In the genomic region with DNA sequence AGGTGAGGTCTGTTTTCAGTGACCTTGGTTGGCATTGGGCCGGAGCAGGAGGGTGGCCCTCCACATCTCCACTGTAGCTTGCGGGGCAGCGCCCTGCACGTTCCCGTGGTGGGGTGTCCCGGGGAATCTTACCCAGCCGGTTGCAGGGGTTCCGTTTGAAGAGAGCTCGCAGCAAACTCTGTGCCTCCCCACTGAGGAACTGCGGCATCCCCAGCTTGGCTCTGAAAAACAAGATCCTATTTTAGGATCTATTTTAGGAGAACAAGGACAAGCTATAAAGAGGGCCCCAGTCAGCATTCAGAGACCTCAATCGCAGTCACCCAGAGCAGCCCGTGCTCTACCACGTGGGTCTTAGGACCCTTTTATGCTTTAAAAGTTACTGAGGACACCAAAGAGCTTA, we compare ENCODE assay signal across 11 cellular contexts.
DNase-seq lines count a peak whose midpoint lies in the region; ATAC-seq and TF ChIP-seq lines count a peak whose summit lies in the region.
"Had no signal": no experiment of that assay in that cellular context is flagged by ENCODE, and none has a peak within 500 bp of the region (broad histone marks: within the 10 kb centered on the region; RNA-seq: fewer than 3 reads in every experiment).

No MANE protein-coding gene starts in this region.

- peaks cover 11% of the 10 kb centered on the region for H3K36me3 Mint-ChIP-seq in CD4-positive, CD25-positive, alpha-beta regulatory T cell
- H3K36me3 Mint-ChIP-seq in progenitor cell of endocrine pancreas (ENCODE audit: insufficient read depth) = peaks cover 18% of the 10 kb centered on the region

- TF ChIP-seq POLR2A in gastroesophageal sphincter (IDR thresholded peaks at IDR 0.05) = no peak

- H3K4me1 ChIP-seq in CD4-positive, CD25-positive, alpha-beta regulatory T cell (ENCODE audit: control insufficient read depth, insufficient read depth, low read length, poor library complexity, severe bottlenecking) = peaks cover 23% of the 10 kb centered on the region
- no peaks in the 10 kb centered on the region for H3K4me1 ChIP-seq in gastroesophageal sphincter

- CTCF ChIA-PET in RWPE1 (lab: Yijun Ruan, JAX) (interaction anchor here (0.6 kb wide), 2 partner anchors 176 to 975 kb away, joined by 3 read pairs; no protein-coding TSS in a partner anchor), HEK293T (lab: Yijun Ruan, JAX) (no interaction called here)

- H3K9me3 ChIP-seq in CD4-positive, CD25-positive, alpha-beta regulatory T cell (ENCODE audit: control insufficient read depth in 2 of 2, low read length in 2 of 2) = no peaks in the 10 kb centered on the region
- H3K9me3 ChIP-seq in gastroesophageal sphincter = no peaks in the 10 kb centered on the region

- H3K27ac Mint-ChIP-seq in CD4-positive, CD25-positive, alpha-beta regulatory T cell = peak overlapping the region; percentile 92 to 100 (median 96)
- H3K27ac Mint-ChIP-seq in progenitor cell of endocrine pancreas = no peak overlapping the region
- H3K27ac Mint-ChIP-seq: mesothelial cell of epicardium had no signal

- no peak for TF ChIP-seq CTCF in RWPE1 (conservative IDR thresholded peaks at IDR 0.05; ENCODE audit: low read depth)
- no peak for TF ChIP-seq CTCF in gastroesophageal sphincter (IDR thresholded peaks at IDR 0.05)
- TF ChIP-seq CTCF in progenitor cell of endocrine pancreas (IDR thresholded peaks at IDR 0.05; ENCODE audit: unreplicated experiment) = no peak

- ATAC-seq in CD4-positive, CD25-positive, alpha-beta regulatory T cell (ENCODE audit: low read depth in 2 of 2) = no peak
- ATAC-seq in gastroesophageal sphincter (no peak), sciatic nerve (peak; percentile 34)

- no peaks in the 10 kb centered on the region for H3K36me3 ChIP-seq in CD4-positive, CD25-positive, alpha-beta regulatory T cell (ENCODE audit: control insufficient read depth, insufficient read depth, low read length)
- peaks cover 0 to 79% of the 10 kb centered on the region in 2 donors for H3K36me3 ChIP-seq in gastroesophageal sphincter

- peak overlapping the region; percentile 71 for H3K4me3 ChIP-seq in CD4-positive, CD25-positive, alpha-beta regulatory T cell (ENCODE audit: low read depth, low read length)
- no peak overlapping the region for H3K4me3 ChIP-seq in gastroesophageal sphincter

- peaks cover 0 to 2% (median 0%) of the 10 kb centered on the region in 7 donors for H3K9me3 Mint-ChIP-seq in CD4-positive, CD25-positive, alpha-beta regulatory T cell
- no peaks in the 10 kb centered on the region for H3K9me3 Mint-ChIP-seq in progenitor cell of endocrine pancreas (ENCODE audit: low read depth)
- H3K9me3 Mint-ChIP-seq: mesothelial cell of epicardium had no signal

- peaks cover 14 to 41% (median 31%) of the 10 kb centered on the region in 4 donors for H3K4me1 Mint-ChIP-seq in CD4-positive, CD25-positive, alpha-beta regulatory T cell
- no peaks in the 10 kb centered on the region for H3K4me1 Mint-ChIP-seq in progenitor cell of endocrine pancreas (ENCODE audit: low read depth)

- 74 to 100% methylated on average over 3 of the region's 13 CpGs for WGBS in gastroesophageal sphincter (ENCODE audit: low coverage in 1 of 2), 2 donors

- H3K27ac ChIP-seq in CD4-positive, CD25-positive, alpha-beta regulatory T cell (ENCODE audit: insufficient read depth, low read length, poor library complexity, severe bottlenecking) = peak overlapping the region; percentile 78
- H3K27ac ChIP-seq in RWPE1 = peak overlapping the region; percentile 19; the same call in 1 of the 2 replicates
- H3K27ac ChIP-seq in gastroesophageal sphincter = peak overlapping the region in 3 of 4 donors; percentile 21 to 48 (median 38)

- POLR2A ChIA-PET in RWPE1 (lab: Yijun Ruan, JAX; ENCODE audit: low non-redundant PET) (no interaction called here), HEK293T (lab: Yijun Ruan, JAX) (no interaction called here)

- DNase-seq in CD4-positive, CD25-positive, alpha-beta regulatory T cell = no peak
- DNase-seq in RWPE1 (ENCODE audit: low spot score) (no peak), sciatic nerve (ENCODE audit: low spot score) (no peak), T-helper 1 cell (no peak), HEK293T (ENCODE audit: extremely low spot score) (no peak), NCI-H2107 treated with DMSO at 0.1 percent for 48 hours (lab: John Stamatoyannopoulos, UW; ENCODE audit: unreplicated experiment) (no peak), progenitor cell of endocrine pancreas (ENCODE audit: low spot score, unreplicated experiment) (no peak)
- DNase-seq: NCI-H1105 treated with DMSO at 0.1 percent for 48 hours, T1000 had no signal

- H3K27me3 Mint-ChIP-seq in CD4-positive, CD25-positive, alpha-beta regulatory T cell = no peaks in the 10 kb centered on the region
- H3K27me3 Mint-ChIP-seq in progenitor cell of endocrine pancreas = no peaks in the 10 kb centered on the region

- H3K4me3 Mint-ChIP-seq in CD4-positive, CD25-positive, alpha-beta regulatory T cell = peak overlapping the region in 2 of 4 donors; percentile 77 to 83
- H3K4me3 Mint-ChIP-seq in progenitor cell of endocrine pancreas (ENCODE audit: low read depth) = no peak overlapping the region
- H3K4me3 Mint-ChIP-seq: mesothelial cell of epicardium had no signal

- intact Hi-C loops in sciatic nerve (cut with DNase I) = no loop called here

- H3K27me3 ChIP-seq in CD4-positive, CD25-positive, alpha-beta regulatory T cell (ENCODE audit: control insufficient read depth, insufficient read depth, low read length) = no peaks in the 10 kb centered on the region
- no peaks in the 10 kb centered on the region for H3K27me3 ChIP-seq in gastroesophageal sphincter

- no peak for TF ChIP-seq EP300 in gastroesophageal sphincter (IDR thresholded peaks at IDR 0.05)

TF ChIP-seq in HEK293T, 16 proteins besides CTCF, POLR2A, EP300 and RAD21:
- TF ChIP-seq LEF1 (IDR thresholded peaks at IDR 0.05; ENCODE audit: borderline replicate concordance) (no peak), SP1 (IDR thresholded peaks at IDR 0.05) (no peak), CTBP1 (IDR thresholded peaks at IDR 0.05; ENCODE audit: borderline replicate concordance) (no peak), NFRKB (IDR thresholded peaks at IDR 0.05) (no peak), ARNT (IDR thresholded peaks at IDR 0.05) (no peak), L3MBTL2 (conservative IDR thresholded peaks at IDR 0.05) (no peak), ELF4 (IDR thresholded peaks at IDR 0.05) (no peak), BHLHE40 (IDR thresholded peaks at IDR 0.05; ENCODE audit: borderline replicate concordance) (no peak)
TF ChIP-seq in HEK293T: peak in this region for 0.

Comparison
In these comparisons a context has a peak if more than half of its experiments do, and no peak if none do; other contexts are left out.
1. H3K27ac ChIP-seq: peak in every context shown above with its lines; median percentile 78 in CD4-positive, CD25-positive, alpha-beta regulatory T cell; 38 in gastroesophageal sphincter; 19 in RWPE1.